In the genomic region with DNA sequence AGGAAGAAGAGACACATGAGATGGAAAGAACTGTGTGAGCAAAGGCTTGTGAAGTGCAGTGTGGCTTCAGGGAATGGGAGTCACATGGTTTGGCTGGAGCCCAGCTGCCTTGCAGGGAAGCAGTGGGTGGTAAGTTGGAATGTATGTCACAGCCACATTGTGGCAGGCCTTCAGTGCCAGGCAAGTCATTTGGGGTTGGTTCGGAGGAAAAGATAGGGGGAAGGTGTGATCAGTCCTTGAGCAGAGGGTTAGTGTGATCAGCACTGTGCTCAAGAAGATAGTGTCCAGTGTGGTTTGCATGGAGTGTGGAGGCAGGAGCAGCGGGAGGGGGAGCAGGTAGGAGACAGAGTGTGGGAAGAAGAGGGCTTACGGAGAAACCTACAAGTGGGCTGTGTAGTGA, we compare ENCODE assay signal across 10 cellular contexts. TPM values are rescaled to one million over a fixed set of nuclear protein-coding genes. Genes with fewer than 3 reads are reported as not detected.
DNase-seq lines count a peak whose midpoint lies in the region; ATAC-seq, FAIRE-seq and TF ChIP-seq lines count a peak whose summit lies in the region.
"Had no signal": no experiment of that assay in that cellular context is flagged by ENCODE, and none has a peak within 500 bp of the region (broad histone marks: within the 10 kb centered on the region; RNA-seq: fewer than 3 reads in every experiment).

No MANE protein-coding gene starts in this region.

- peaks cover 10% of the 10 kb centered on the region for H3K36me3 Mint-ChIP-seq in endothelial cell (ENCODE audit: low read depth, unreplicated experiment)

- no peaks in the 10 kb centered on the region for H3K27me3 ChIP-seq in ascending aorta

- peak overlapping the region; percentile 66 to 69 for H3K27ac ChIP-seq in ascending aorta
- H3K27ac ChIP-seq in kidney (ENCODE audit: low read depth in 2 of 2, low read length in 2 of 2), result no peak overlapping the region

- no peak overlapping the region for H3K4me3 Mint-ChIP-seq in stimulated activated naive CD8-positive, alpha-beta T cell treated with anti-CD3 and anti-CD28 coated beads, Interleukin-15, amount 100 ng/mL, for 72 hours
- no peak overlapping the region for H3K4me3 Mint-ChIP-seq in endothelial cell (ENCODE audit: unreplicated experiment)
- H3K4me3 Mint-ChIP-seq: activated naive CD4-positive, alpha-beta T cell treated with anti-CD3 and anti-CD28 coated beads, Interleukin-2, amount 50 U/mL, for 24 hours had no signal

- H3K27ac Mint-ChIP-seq in stimulated activated naive CD8-positive, alpha-beta T cell treated with anti-CD3 and anti-CD28 coated beads, Interleukin-15, amount 100 ng/mL, for 72 hours, result no peak overlapping the region
- H3K27ac Mint-ChIP-seq in endothelial cell (ENCODE audit: unreplicated experiment), result no peak overlapping the region

- H3K4me1 ChIP-seq in ascending aorta, result peaks cover 10 to 56% of the 10 kb centered on the region in 2 donors
- peaks cover 12 to 20% of the 10 kb centered on the region in 2 donors for H3K4me1 ChIP-seq in kidney (ENCODE audit: control insufficient read depth in 1 of 2, insufficient read depth in 1 of 2, low read depth in 1 of 2, low read length in 2 of 2)

- DNase-seq in stimulated activated naive CD8-positive, alpha-beta T cell treated with anti-CD3 and anti-CD28 coated beads, Interleukin-15, Interleukin-2, amounts not matched to agents 100 U/mL and 50 U/mL, for 24 hours, result no peak
- no peak for DNase-seq in stimulated activated naive CD8-positive, alpha-beta T cell treated with anti-CD3 and anti-CD28 coated beads, Interleukin-15, amount 100 ng/mL, for 72 hours
- DNase-seq in ascending aorta (ENCODE audit: low spot score in 2 of 2) (peak; percentile 36 to 75), iPS-NIHi7 (ENCODE audit: extremely low spot score) (peak; percentile 29), NCI-H748 treated with DMSO at 0.1 percent for 48 hours (lab: John Stamatoyannopoulos, UW) (no peak), endothelial cell (ENCODE audit: low spot score) (no peak), kidney (no peak)
- DNase-seq: DMS153 had no signal

- ATAC-seq in stimulated activated naive CD8-positive, alpha-beta T cell treated with anti-CD3 and anti-CD28 coated beads, Interleukin-15, Interleukin-2, amounts not matched to agents 100 U/mL and 50 U/mL, for 24 hours, result peak; percentile 29
- no peak for ATAC-seq in stimulated activated naive CD8-positive, alpha-beta T cell treated with anti-CD3 and anti-CD28 coated beads, Interleukin-15, amount 100 ng/mL, for 72 hours
- ATAC-seq in HG02588 (IDR thresholded peaks at IDR 0.05; ENCODE audit: unreplicated experiment), result no peak

- TF ChIP-seq CTCF in ascending aorta (IDR thresholded peaks at IDR 0.05) (no peak), endothelial cell (IDR thresholded peaks at IDR 0.05; ENCODE audit: unreplicated experiment) (no peak), kidney (IDR thresholded peaks at IDR 0.05; ENCODE audit: borderline replicate concordance, extremely low read depth, insufficient read depth) (no peak)

- H3K4me1 Mint-ChIP-seq in stimulated activated naive CD8-positive, alpha-beta T cell treated with anti-CD3 and anti-CD28 coated beads, Interleukin-15, amount 100 ng/mL, for 72 hours, result peaks cover 54% of the 10 kb centered on the region
- peaks cover 34% of the 10 kb centered on the region for H3K4me1 Mint-ChIP-seq in endothelial cell (ENCODE audit: unreplicated experiment)

- H3K9me3 Mint-ChIP-seq in stimulated activated naive CD8-positive, alpha-beta T cell treated with anti-CD3 and anti-CD28 coated beads, Interleukin-15, amount 100 ng/mL, for 72 hours, result no peaks in the 10 kb centered on the region
- no peaks in the 10 kb centered on the region for H3K9me3 Mint-ChIP-seq in endothelial cell (ENCODE audit: unreplicated experiment)
- H3K9me3 Mint-ChIP-seq: activated naive CD4-positive, alpha-beta T cell treated with anti-CD3 and anti-CD28 coated beads, Interleukin-2, amount 50 U/mL, for 24 hours had no signal

- no peaks in the 10 kb centered on the region for H3K27me3 Mint-ChIP-seq in stimulated activated naive CD8-positive, alpha-beta T cell treated with anti-CD3 and anti-CD28 coated beads, Interleukin-15, amount 100 ng/mL, for 72 hours
- H3K27me3 Mint-ChIP-seq in endothelial cell (ENCODE audit: unreplicated experiment), result peaks cover 3% of the 10 kb centered on the region
- H3K27me3 Mint-ChIP-seq: activated naive CD4-positive, alpha-beta T cell treated with anti-CD3 and anti-CD28 coated beads, Interleukin-2, amount 50 U/mL, for 24 hours had no signal

- FAIRE-seq in kidney (lab: Jason Lieb, UNC), result no peak

- no peaks in the 10 kb centered on the region for H3K36me3 ChIP-seq in ascending aorta
- no peaks in the 10 kb centered on the region for H3K36me3 ChIP-seq in kidney (ENCODE audit: control insufficient read depth in 1 of 2, insufficient read depth in 2 of 2, low read length in 2 of 2)

- H3K4me3 ChIP-seq in ascending aorta, result no peak overlapping the region
- no peak overlapping the region for H3K4me3 ChIP-seq in kidney (ENCODE audit: low read length in 2 of 2)

- intact Hi-C loops in ascending aorta (cut with DNase I) (loop anchor here (5.0 kb wide), 1 partner anchor 44 kb away; a partner anchor contains a TSS), kidney (cut with DNase I) (no loop called here)

- H3K9me3 ChIP-seq in ascending aorta (no peaks in the 10 kb centered on the region), kidney (ENCODE audit: control insufficient read depth in 1 of 2, low read length in 2 of 2) (no peaks in the 10 kb centered on the region)

- H3K9ac ChIP-seq in kidney (ENCODE audit: low read length in 2 of 2), result no peak overlapping the region

RNA-seq across cellular contexts. Expression of a gene that starts 46.4 kb away (rescaled TPM):
- total RNA-seq in ascending aorta, result 34.9 TPM
- 81.5 TPM for total RNA-seq in endothelial cell (ENCODE audit: unreplicated experiment)
- 85.7 TPM for total RNA-seq in kidney
- polyA plus RNA-seq in kidney (ENCODE audit: insufficient read depth, low read depth, low replicate concordance), result 2.5 TPM

Comparison
In these comparisons a context has a peak if more than half of its experiments do, and no peak if none do; other contexts are left out.
1. DNase-seq: peak in ascending aorta (2 of 2) and iPS-NIHi7 (single experiment); none in stimulated activated naive CD8-positive, alpha-beta T cell treated with anti-CD3 and anti-CD28 coated beads, Interleukin-15, Interleukin-2, amounts not matched to agents 100 U/mL and 50 U/mL, for 24 hours (single experiment), stimulated activated naive CD8-positive, alpha-beta T cell treated with anti-CD3 and anti-CD28 coated beads, Interleukin-15, amount 100 ng/mL, for 72 hours (0 of 2), NCI-H748 treated with DMSO at 0.1 percent for 48 hours (single experiment), endothelial cell (single experiment) and kidney (single experiment).
2. H3K27ac ChIP-seq: peak in ascending aorta (2 of 2); none in kidney (0 of 2).